ENCODE assay signal across 8 cellular contexts in genomic region chr21:29297483-29298347, GRCh38. TPM values are rescaled to one million over a fixed set of nuclear protein-coding genes. Genes with fewer than 3 reads are reported as not detected.
DNase-seq lines count a peak whose midpoint lies in the region; ATAC-seq and TF ChIP-seq lines count a peak whose summit lies in the region.

No MANE protein-coding gene starts in this region.

- no peak for TF ChIP-seq EP300 in transverse colon (IDR thresholded peaks at IDR 0.05; ENCODE audit: low read depth)

- DNase-seq in activated naive CD4-positive, alpha-beta T cell treated with anti-CD3 and anti-CD28 coated beads, Interleukin-2, amount 10 ng/mL, durations not matched to agents 7 days and 5 days, result no peak
- no peak for DNase-seq in activated naive CD4-positive, alpha-beta T cell treated with anti-CD3 and anti-CD28 coated beads, Interleukin-2, amount 50 U/mL, for 16 hours
- DNase-seq in astrocyte of the spinal cord (ENCODE audit: low read depth, low spot score) (no peak), lower lobe of right lung (no peak), transverse colon (peak; percentile 21), NCI-H2196 (lab: John Stamatoyannopoulos, UW; ENCODE audit: unreplicated experiment) (no peak)
- no peak for DNase-seq in NK-92 treated with Interleukin-12 subunit alpha and Interleukin-12 subunit beta, amount 100 ng/mL, for 24 hours (lab: John Stamatoyannopoulos, UW)

- H3K9me3 Mint-ChIP-seq in activated naive CD4-positive, alpha-beta T cell treated with anti-CD3 and anti-CD28 coated beads, Interleukin-2, amount 10 ng/mL, durations not matched to agents 7 days and 5 days, result peaks cover 9% of the 10 kb centered on the region

- H3K9me3 ChIP-seq in lower lobe of right lung (no peaks in the 10 kb centered on the region), transverse colon (no peaks in the 10 kb centered on the region)

- peaks cover 4% of the 10 kb centered on the region for H3K36me3 Mint-ChIP-seq in activated naive CD4-positive, alpha-beta T cell treated with anti-CD3 and anti-CD28 coated beads, Interleukin-2, amount 10 ng/mL, durations not matched to agents 7 days and 5 days

- ATAC-seq in lower lobe of right lung (no peak), GM19467 (IDR thresholded peaks at IDR 0.05; ENCODE audit: unreplicated experiment) (no peak)

- intact Hi-C loops in lower lobe of right lung (cut with DNase I) (no loop called here), transverse colon (cut with DNase I; ENCODE audit: low total_unique reads) (loop anchor here (10.0 kb wide), 1 partner anchor 133 kb away; no protein-coding TSS in a partner anchor)

- TF ChIP-seq CTCF in astrocyte of the spinal cord (IDR thresholded peaks at IDR 0.05; ENCODE audit: low read depth, low read length) (no peak), lower lobe of right lung (IDR thresholded peaks at IDR 0.05) (no peak), transverse colon (IDR thresholded peaks at IDR 0.05) (no peak)

- H3K27ac Mint-ChIP-seq in activated naive CD4-positive, alpha-beta T cell treated with anti-CD3 and anti-CD28 coated beads, Interleukin-2, amount 10 ng/mL, durations not matched to agents 7 days and 5 days, result peak overlapping the region; percentile 46

- H3K4me3 Mint-ChIP-seq in activated naive CD4-positive, alpha-beta T cell treated with anti-CD3 and anti-CD28 coated beads, Interleukin-2, amount 10 ng/mL, durations not matched to agents 7 days and 5 days, result peak overlapping the region; percentile 60

- peaks cover 58% of the 10 kb centered on the region for H3K4me1 Mint-ChIP-seq in activated naive CD4-positive, alpha-beta T cell treated with anti-CD3 and anti-CD28 coated beads, Interleukin-2, amount 10 ng/mL, durations not matched to agents 7 days and 5 days

- CTCF ChIA-PET in activated naive CD4-positive, alpha-beta T cell treated with anti-CD3 and anti-CD28 coated beads, Interleukin-2, amount 10 ng/mL, durations not matched to agents 7 days and 5 days (lab: Charles Lee), result interaction anchor here (0.7 to 1.7 kb wide), 5 partner anchors 9 to 206 kb away, joined by 3 to 5 read pairs (median 3); no protein-coding TSS in a partner anchor

- H3K4me1 ChIP-seq in lower lobe of right lung (peaks cover 35% of the 10 kb centered on the region), transverse colon (peaks cover 11 to 50% (median 41%) of the 10 kb centered on the region in 4 donors)

- in situ Hi-C loops in astrocyte of the spinal cord (cut with HindIII; ENCODE audit: low sequenced_read_pairs) (no loop called here), transverse colon (cut with MboI; ENCODE audit: low pct_ligation_motif_present in 1 of 4, low pct_unique_long_range_greater_than_20kb in 1 of 4, low sequenced_read_pairs in 3 of 4) (no loop called here)

- H3K4me3 ChIP-seq in astrocyte of the spinal cord (ENCODE audit: low read depth, low read length) (peak overlapping the region; percentile 42), lower lobe of right lung (peak overlapping the region; percentile 81), transverse colon (peak overlapping the region; percentile 45 to 95 (median 76))

- no peak for TF ChIP-seq POLR2A in transverse colon (IDR thresholded peaks at IDR 0.05)

- WGBS in transverse colon (ENCODE audit: low coverage in 1 of 2), 2 donors, result 77 to 85% methylated on average over 5 to 26 of the region's 27 CpGs

- no peaks in the 10 kb centered on the region for H3K27me3 Mint-ChIP-seq in activated naive CD4-positive, alpha-beta T cell treated with anti-CD3 and anti-CD28 coated beads, Interleukin-2, amount 10 ng/mL, durations not matched to agents 7 days and 5 days

- no peaks in the 10 kb centered on the region for H3K27me3 ChIP-seq in lower lobe of right lung (ENCODE audit: low read depth)
- no peaks in the 10 kb centered on the region for H3K27me3 ChIP-seq in transverse colon

- H3K36me3 ChIP-seq in lower lobe of right lung, result no peaks in the 10 kb centered on the region
- H3K36me3 ChIP-seq in transverse colon, result no peaks in the 10 kb centered on the region

- peak overlapping the region; percentile 93 for H3K27ac ChIP-seq in lower lobe of right lung
- peak overlapping the region; percentile 96 to 97 (median 96) for H3K27ac ChIP-seq in transverse colon

RNA-seq across cellular contexts. Expression of gene BACH1, which starts 1.0 kb away (rescaled TPM):
- 148 TPM for total RNA-seq in lower lobe of right lung
- total RNA-seq in transverse colon, result 10 to 100 TPM; 31.8 to 92.1 (median 42.0) TPM
